In the genomic region with DNA sequence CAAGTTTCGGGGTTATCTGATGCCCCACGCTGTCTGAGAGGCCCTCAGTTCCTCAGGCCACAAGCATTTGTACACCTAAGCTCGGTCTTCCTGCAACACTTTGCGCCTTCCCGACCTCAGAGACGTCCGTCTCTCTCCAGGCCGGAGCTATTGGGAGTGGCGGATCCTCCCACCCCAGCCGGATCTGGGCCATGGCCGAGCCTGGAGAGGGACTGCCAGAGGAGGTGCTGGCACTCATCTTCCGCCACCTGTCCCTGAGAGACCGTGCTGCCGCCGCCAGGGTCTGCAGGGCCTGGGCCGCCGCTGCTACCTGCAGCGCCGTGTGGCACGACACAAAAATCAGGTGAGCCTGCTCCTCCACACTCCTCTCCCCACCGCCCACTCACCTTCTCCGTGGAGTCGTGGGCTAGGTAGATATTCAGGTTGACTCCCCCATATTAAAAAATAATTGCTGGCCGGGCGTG, we compare ENCODE assay signal across 10 cellular contexts. TPM values are rescaled to one million over a fixed set of nuclear protein-coding genes. Genes with fewer than 3 reads are reported as not detected.
DNase-seq lines count a peak whose midpoint lies in the region; ATAC-seq and TF ChIP-seq lines count a peak whose summit lies in the region.
"Had no signal": no experiment of that assay in that cellular context is flagged by ENCODE, and none has a peak within 500 bp of the region (broad histone marks: within the 10 kb centered on the region; RNA-seq: fewer than 3 reads in every experiment).

No MANE protein-coding gene starts in this region.

- intact Hi-C loops in Right ventricle myocardium inferior (cut with DNase I) (loop anchor here (1.0 to 2.0 kb wide), 2 partner anchors 23 to 257 kb away; no protein-coding TSS in a partner anchor), cardiac septum (cut with DNase I) (loop anchor here (2.0 kb wide), 1 partner anchor 23 kb away; no protein-coding TSS in a partner anchor), left lung (cut with DNase I) (no loop called here), upper lobe of right lung (cut with DNase I) (no loop called here)

- ATAC-seq in Right ventricle myocardium inferior (peak; percentile 16), left lung (no peak), upper lobe of right lung (no peak), GM21360 (IDR thresholded peaks at IDR 0.05; ENCODE audit: unreplicated experiment) (no peak), HG02981 (IDR thresholded peaks at IDR 0.05; ENCODE audit: unreplicated experiment) (no peak)

- H3K9me3 ChIP-seq in left lung (no peaks in the 10 kb centered on the region), upper lobe of right lung (no peaks in the 10 kb centered on the region)
- H3K9me3 ChIP-seq: uterus had no signal

- no peak for TF ChIP-seq CTCF in left lung (IDR thresholded peaks at IDR 0.05)
- TF ChIP-seq CTCF in upper lobe of right lung (IDR thresholded peaks at IDR 0.05), result no peak

- no peak overlapping the region for H3K27ac ChIP-seq in left lung
- no peak overlapping the region for H3K27ac ChIP-seq in upper lobe of right lung
- H3K27ac ChIP-seq: cardiac muscle cell, uterus had no signal

- in situ Hi-C loops in T47D (cut with HindIII; ENCODE audit: low pct_unique_long_range_greater_than_20kb, low sequenced_read_pairs), result no loop called here

- DNase-seq in Right ventricle myocardium inferior (ENCODE audit: missing footprints) (peak; percentile 75), cardiac septum (ENCODE audit: low spot score) (no peak), T47D (ENCODE audit: low read depth in 1 of 2, low spot score in 1 of 2) (peak; percentile 72 to 75), left lung (no peak), upper lobe of right lung (no peak), DMS53 (lab: John Stamatoyannopoulos, UW) (no peak)

- H3K27me3 ChIP-seq in left lung (peaks cover 25 to 55% of the 10 kb centered on the region in 2 donors), upper lobe of right lung (peaks cover 18% of the 10 kb centered on the region)
- H3K27me3 ChIP-seq: uterus had no signal

- H3K4me1 ChIP-seq in left lung (peaks cover 38 to 68% of the 10 kb centered on the region in 2 donors), upper lobe of right lung (peaks cover 47% of the 10 kb centered on the region)

- peak overlapping the region; percentile 96 to 97 for H3K4me3 ChIP-seq in left lung
- H3K4me3 ChIP-seq in upper lobe of right lung, result peak overlapping the region; percentile 87
- H3K4me3 ChIP-seq: cardiac muscle cell had no signal

- H3K36me3 ChIP-seq in left lung, result no peaks in the 10 kb centered on the region
- no peaks in the 10 kb centered on the region for H3K36me3 ChIP-seq in upper lobe of right lung
- H3K36me3 ChIP-seq: cardiac muscle cell, uterus had no signal

RNA-seq across cellular contexts. Expression of gene FBXL8, which starts 1.9 kb away (rescaled TPM):
- total RNA-seq in Right ventricle myocardium inferior (10.8 TPM), cardiac septum (9.5 TPM), left lung (10 to 100 TPM; 22.1 to 22.9 TPM), upper lobe of right lung (34.1 TPM)

RNA-seq across cellular contexts. Expression of gene TRADD, which starts 1.9 kb away (rescaled TPM):
- total RNA-seq in Right ventricle myocardium inferior (8.2 TPM), cardiac septum (11.0 TPM), left lung (10 to 100 TPM; 25.1 to 25.5 TPM), upper lobe of right lung (24.1 TPM)

RNA-seq across cellular contexts. Expression of gene HSF4, which starts 2.9 kb away (rescaled TPM):
- total RNA-seq in Right ventricle myocardium inferior (49.9 TPM), cardiac septum (49.1 TPM), left lung (10 to 100 TPM; 28.1 to 38.2 TPM), upper lobe of right lung (87.8 TPM)

RNA-seq across cellular contexts. Expression of gene NOL3, which starts 8.7 kb away (rescaled TPM):
- total RNA-seq in Right ventricle myocardium inferior (109 TPM), cardiac septum (86.3 TPM), left lung (10 to 100 TPM; 29.5 to 36.7 TPM), upper lobe of right lung (59.7 TPM)

RNA-seq across cellular contexts. Expression of gene B3GNT9, which starts 10.8 kb away (rescaled TPM):
- 9.3 TPM for total RNA-seq in Right ventricle myocardium inferior
- total RNA-seq in cardiac septum, result 12.4 TPM
- total RNA-seq in left lung, result 10 to 100 TPM; 18.6 to 29.4 TPM
- 19.3 TPM for total RNA-seq in upper lobe of right lung

Comparison
In these comparisons a context has a peak if more than half of its experiments do, and no peak if none do; other contexts are left out.
1. DNase-seq: peak in Right ventricle myocardium inferior (single experiment) and T47D (2 of 2); none in cardiac septum (single experiment), left lung (0 of 2), upper lobe of right lung (single experiment) and DMS53 (single experiment).
2. intact Hi-C loops: an anchor here in Right ventricle myocardium inferior (1.0 to 2.0 kb wide) and cardiac septum (2.0 kb wide); none called in left lung and upper lobe of right lung.